ENCODE assay signal across 10 cellular contexts in genomic region chr6:53282741-53283140, GRCh38.
DNase-seq lines count a peak whose midpoint lies in the region; ATAC-seq and TF ChIP-seq lines count a peak whose summit lies in the region.
"Had no signal": no experiment of that assay in that cellular context is flagged by ENCODE, and none has a peak within 500 bp of the region (broad histone marks: within the 10 kb centered on the region; RNA-seq: fewer than 3 reads in every experiment).

No MANE protein-coding gene starts in this region.

- peak; percentile 61 for DNase-seq in AG10803 (ENCODE audit: low read depth)
- DNase-seq in RPMI7951 (ENCODE audit: low read depth) = peak; percentile 46
- DNase-seq in effector memory CD8-positive, alpha-beta T cell = no peak
- DNase-seq in naive B cell = no peak
- DNase-seq in DMS53 (lab: John Stamatoyannopoulos, UW) = no peak
- no peak for DNase-seq in cerebellum (ENCODE audit: low spot score)
- DNase-seq in activated CD4-positive, alpha-beta T cell treated with anti-CD3 and anti-CD28 coated beads for 48 hours = no peak
- no peak for DNase-seq in activated CD8-positive, alpha-beta T cell treated with anti-CD3 and anti-CD28 coated beads for 36 hours
- DNase-seq: PC-9 had no signal

- peak overlapping the region; percentile 30 to 80 for H3K27ac Mint-ChIP-seq in effector memory CD8-positive, alpha-beta T cell
- peak overlapping the region; percentile 11 to 91 (median 71) for H3K27ac Mint-ChIP-seq in naive B cell
- H3K27ac Mint-ChIP-seq in activated CD8-positive, alpha-beta T cell treated with anti-CD3 and anti-CD28 coated beads for 36 hours = no peak overlapping the region

- intact Hi-C loops in activated CD8-positive, alpha-beta T cell treated with anti-CD3 and anti-CD28 coated beads for 36 hours (cut with micrococcal nuclease) = no loop called here

- peaks cover 23% of the 10 kb centered on the region for H3K36me3 Mint-ChIP-seq in effector memory CD8-positive, alpha-beta T cell (ENCODE audit: insufficient read depth)
- H3K36me3 Mint-ChIP-seq in naive B cell = peaks cover 33 to 35% of the 10 kb centered on the region in 2 donors
- H3K36me3 Mint-ChIP-seq in activated CD8-positive, alpha-beta T cell treated with anti-CD3 and anti-CD28 coated beads for 36 hours (ENCODE audit: low read depth) = peaks cover 45% of the 10 kb centered on the region

- H3K9me3 Mint-ChIP-seq in effector memory CD8-positive, alpha-beta T cell = no peaks in the 10 kb centered on the region
- H3K9me3 Mint-ChIP-seq in naive B cell = no peaks in the 10 kb centered on the region
- H3K9me3 Mint-ChIP-seq in activated CD8-positive, alpha-beta T cell treated with anti-CD3 and anti-CD28 coated beads for 36 hours = no peaks in the 10 kb centered on the region

- CTCF ChIA-PET in activated CD8-positive, alpha-beta T cell treated with anti-CD3 and anti-CD28 coated beads for 36 hours (lab: Charles Lee) = no interaction called here

- no peak overlapping the region for H3K4me3 ChIP-seq in AG10803 (ENCODE audit: low read length)
- H3K4me3 ChIP-seq: HAP-1, PC-9 had no signal

- TF ChIP-seq CTCF in AG10803 (conservative IDR thresholded peaks at IDR 0.05; ENCODE audit: low read length) = no peak
- TF ChIP-seq CTCF in activated CD8-positive, alpha-beta T cell treated with anti-CD3 and anti-CD28 coated beads for 36 hours (IDR thresholded peaks at IDR 0.05) = no peak

- no peak overlapping the region for H3K4me3 Mint-ChIP-seq in effector memory CD8-positive, alpha-beta T cell
- peak overlapping the region in 7 of 8 donors; percentile 7 to 82 (median 55) for H3K4me3 Mint-ChIP-seq in naive B cell
- H3K4me3 Mint-ChIP-seq in activated CD8-positive, alpha-beta T cell treated with anti-CD3 and anti-CD28 coated beads for 36 hours = no peak overlapping the region

- ATAC-seq in effector memory CD8-positive, alpha-beta T cell (replicated peaks) = no peak
- ATAC-seq in naive B cell (ENCODE audit: low read depth in 2 of 2) = no peak
- ATAC-seq in activated CD8-positive, alpha-beta T cell treated with anti-CD3 and anti-CD28 coated beads for 36 hours = no peak

- no peaks in the 10 kb centered on the region for H3K27me3 Mint-ChIP-seq in effector memory CD8-positive, alpha-beta T cell
- no peaks in the 10 kb centered on the region for H3K27me3 Mint-ChIP-seq in naive B cell
- no peaks in the 10 kb centered on the region for H3K27me3 Mint-ChIP-seq in activated CD8-positive, alpha-beta T cell treated with anti-CD3 and anti-CD28 coated beads for 36 hours

- H3K4me1 Mint-ChIP-seq in effector memory CD8-positive, alpha-beta T cell (ENCODE audit: low read depth in 2 of 2) = peaks cover 39 to 42% of the 10 kb centered on the region in 2 donors
- H3K4me1 Mint-ChIP-seq in naive B cell = peaks cover 65 to 88% (median 77%) of the 10 kb centered on the region in 3 donors
- H3K4me1 Mint-ChIP-seq in activated CD8-positive, alpha-beta T cell treated with anti-CD3 and anti-CD28 coated beads for 36 hours (ENCODE audit: low read depth) = peaks cover 39% of the 10 kb centered on the region

- POLR2A ChIA-PET in activated CD8-positive, alpha-beta T cell treated with anti-CD3 and anti-CD28 coated beads for 36 hours (lab: Charles Lee) = no interaction called here

Comparison
In these comparisons a context has a peak if more than half of its experiments do, and no peak if none do; other contexts are left out.
1. DNase-seq: peak in AG10803 (single experiment) and RPMI7951 (single experiment); none in effector memory CD8-positive, alpha-beta T cell (0 of 3), naive B cell (single experiment), DMS53 (single experiment), cerebellum (single experiment), activated CD4-positive, alpha-beta T cell treated with anti-CD3 and anti-CD28 coated beads for 48 hours (single experiment) and activated CD8-positive, alpha-beta T cell treated with anti-CD3 and anti-CD28 coated beads for 36 hours (single experiment).
2. H3K4me3 Mint-ChIP-seq: peak in naive B cell (7 of 8); none in effector memory CD8-positive, alpha-beta T cell (0 of 2) and activated CD8-positive, alpha-beta T cell treated with anti-CD3 and anti-CD28 coated beads for 36 hours (single experiment).